Comparison of ENCODE assay signal across 8 cellular contexts in genomic region chr1:10866314-10867091, GRCh38.
DNase-seq lines count a peak whose midpoint lies in the region; ATAC-seq and TF ChIP-seq lines count a peak whose summit lies in the region.

No MANE protein-coding gene starts in this region.

- peak overlapping the region; percentile 90 for H3K4me3 Mint-ChIP-seq in glutamatergic neuron (ENCODE audit: unreplicated experiment)

- no peaks in the 10 kb centered on the region for H3K36me3 Mint-ChIP-seq in glutamatergic neuron (ENCODE audit: unreplicated experiment)

- H3K27me3 ChIP-seq in gastrocnemius medialis = peaks cover 0 to 3% (median 2%) of the 10 kb centered on the region in 3 donors

- in situ Hi-C loops in gastrocnemius medialis (cut with MboI; ENCODE audit: low sequenced_read_pairs in 4 of 4) = loop anchor here in 2 of 4 donors (5.0 kb wide), 1 partner anchor 359 kb away; no protein-coding TSS in a partner anchor

- H3K36me3 ChIP-seq in gastrocnemius medialis = no peaks in the 10 kb centered on the region

- peaks cover 21% of the 10 kb centered on the region for H3K9me3 Mint-ChIP-seq in glutamatergic neuron (ENCODE audit: unreplicated experiment)

- H3K27me3 Mint-ChIP-seq in glutamatergic neuron (ENCODE audit: unreplicated experiment) = peaks cover 14% of the 10 kb centered on the region

- no peaks in the 10 kb centered on the region for H3K9me3 ChIP-seq in gastrocnemius medialis

- intact Hi-C loops in gastrocnemius medialis (cut with DNase I; ENCODE audit: low total_unique reads) = loop anchor here (1.0 to 2.0 kb wide), 2 partner anchors 352 to 359 kb away; no protein-coding TSS in a partner anchor

- peak overlapping the region; percentile 90 for H3K27ac Mint-ChIP-seq in glutamatergic neuron (ENCODE audit: unreplicated experiment)

- DNase-seq in NCI-H1105 (lab: John Stamatoyannopoulos, UW) = peak; percentile 43
- peak; percentile 35 for DNase-seq in activated T-cell treated with anti-CD3 and anti-CD28 coated beads, Interleukin-2, amount 50 U/mL, for 1 hour
- DNase-seq in glutamatergic neuron = peak; percentile 68
- no peak for DNase-seq in gastrocnemius medialis
- DNase-seq in GM20000 (ENCODE audit: low spot score) = no peak

- peak overlapping the region; percentile 46 to 54 (median 50) for H3K4me3 ChIP-seq in gastrocnemius medialis

- TF ChIP-seq POLR2A in gastrocnemius medialis (IDR thresholded peaks at IDR 0.05) = no peak

- peaks cover 54% of the 10 kb centered on the region for H3K4me1 Mint-ChIP-seq in glutamatergic neuron (ENCODE audit: low read depth, unreplicated experiment)

- H3K4me1 ChIP-seq in gastrocnemius medialis = peaks cover 34 to 42% of the 10 kb centered on the region in 2 donors

- TF ChIP-seq CTCF in C4-2B (conservative IDR thresholded peaks at IDR 0.05) = no peak
- no peak for TF ChIP-seq CTCF in glutamatergic neuron (IDR thresholded peaks at IDR 0.05; ENCODE audit: partially characterized antibody, unreplicated experiment)
- no peak for TF ChIP-seq CTCF in gastrocnemius medialis (IDR thresholded peaks at IDR 0.05 in 4 of 5, conservative IDR thresholded peaks at IDR 0.05 in 1 of 5)
- TF ChIP-seq CTCF in GM20000 (IDR thresholded peaks at IDR 0.05; ENCODE audit: extremely low read depth, missing control alignments) = no peak

- ATAC-seq in gastrocnemius medialis = no peak
- ATAC-seq in HG03521 (IDR thresholded peaks at IDR 0.05; ENCODE audit: unreplicated experiment) = no peak
- no peak for ATAC-seq in HG03342 (IDR thresholded peaks at IDR 0.05; ENCODE audit: unreplicated experiment)

- peak overlapping the region; percentile 22 for H3K27ac ChIP-seq in C4-2B
- H3K27ac ChIP-seq in gastrocnemius medialis = peak overlapping the region in 1 of 4 donors; percentile 6

Comparison
In these comparisons a context has a peak if more than half of its experiments do, and no peak if none do; other contexts are left out.
1. DNase-seq: peak in NCI-H1105 (single experiment), activated T-cell treated with anti-CD3 and anti-CD28 coated beads, Interleukin-2, amount 50 U/mL, for 1 hour (single experiment) and glutamatergic neuron (single experiment); none in gastrocnemius medialis (0 of 2) and GM20000 (single experiment).